ENCODE assay signal across 19 cellular contexts in genomic region chr12:132432721-132433577, GRCh38. TPM values are rescaled to one million over a fixed set of nuclear protein-coding genes. Genes with fewer than 3 reads are reported as not detected.
DNase-seq lines count a peak whose midpoint lies in the region; ATAC-seq and TF ChIP-seq lines count a peak whose summit lies in the region.
"Had no signal": no experiment of that assay in that cellular context is flagged by ENCODE, and none has a peak within 500 bp of the region (broad histone marks: within the 10 kb centered on the region; RNA-seq: fewer than 3 reads in every experiment).

No MANE protein-coding gene starts in this region.

- peak overlapping the region; percentile 59 for H3K4me2 ChIP-seq in hepatocyte

- no peaks in the 10 kb centered on the region for H3K9me2 ChIP-seq in hepatocyte (replicated peaks; ENCODE audit: insufficient read depth)

- TF ChIP-seq CTCF in hepatocyte (IDR thresholded peaks at IDR 0.05; ENCODE audit: poor library complexity), result no peak

- H3K4me3 ChIP-seq in SJCRH30, result no peak overlapping the region
- no peak overlapping the region for H3K4me3 ChIP-seq in hepatocyte
- H3K4me3 ChIP-seq: transverse colon had no signal

- no peaks in the 10 kb centered on the region for H3K9me3 ChIP-seq in SJCRH30 (replicated peaks)
- no peaks in the 10 kb centered on the region for H3K9me3 ChIP-seq in hepatocyte (ENCODE audit: low read depth)
- H3K9me3 ChIP-seq: transverse colon had no signal

- no peaks in the 10 kb centered on the region for H3K79me2 ChIP-seq in hepatocyte

- peak overlapping the region; percentile 29 for H3K27ac ChIP-seq in SJCRH30
- H3K27ac ChIP-seq in hepatocyte, result peak overlapping the region; percentile 69
- H3K27ac ChIP-seq: epithelial cell of prostate, transverse colon had no signal

- H3K9me3 Mint-ChIP-seq in T-helper 1 cell treated with Interleukin-12 subunit alpha and Interleukin-12 subunit beta and Interleukin-4 antibody, amounts not matched to agents 30 μg/mL and 1 μg/mL, for 36 hours, result no peaks in the 10 kb centered on the region
- H3K9me3 Mint-ChIP-seq: activated naive CD4-positive, alpha-beta T cell treated with anti-CD3 and anti-CD28 coated beads for 36 hours; natural killer cell; stimulated activated naive B cell treated with anti-CD40 and anti-IgM and Interleukin-4, amounts not matched to agents 10 μg/mL and 1 μg/mL and 100 μg/mL, for 72 hours had no signal

- H3K4me1 Mint-ChIP-seq in T-helper 1 cell treated with Interleukin-12 subunit alpha and Interleukin-12 subunit beta and Interleukin-4 antibody, amounts not matched to agents 30 μg/mL and 1 μg/mL, for 36 hours (ENCODE audit: low read depth), result peaks cover 14% of the 10 kb centered on the region

- H3K4me1 ChIP-seq in SJCRH30 (peaks cover 43% of the 10 kb centered on the region), hepatocyte (ENCODE audit: insufficient read depth) (peaks cover 61% of the 10 kb centered on the region)

- WGBS in hepatocyte (ENCODE audit: low lambda C conversion rate, missing lambda C conversion rate), result 78% methylated on average over 41 of the region's 41 CpGs

- ATAC-seq in sciatic nerve, result peak; percentile 62
- ATAC-seq: natural killer cell, Panc1, SK-N-SH treated with all-trans-retinoic acid at 6 μM for 48 hours had no signal

- H3K36me3 Mint-ChIP-seq in T-helper 1 cell treated with Interleukin-12 subunit alpha and Interleukin-12 subunit beta and Interleukin-4 antibody, amounts not matched to agents 30 μg/mL and 1 μg/mL, for 36 hours (ENCODE audit: low read depth), result no peaks in the 10 kb centered on the region
- H3K36me3 Mint-ChIP-seq: natural killer cell; stimulated activated naive B cell treated with anti-CD40 and anti-IgM and Interleukin-4, amounts not matched to agents 10 μg/mL and 1 μg/mL and 100 μg/mL, for 72 hours had no signal

- DNase-seq in T-helper 1 cell (no peak), SJCRH30 (peak; percentile 85 to 90), hepatocyte (ENCODE audit: low spot score) (peak; percentile 64), sciatic nerve (ENCODE audit: low spot score) (peak; percentile 75), OCI-M1 (lab: John Stamatoyannopoulos, UW) (no peak), AG08395 (ENCODE audit: low spot score) (no peak)
- DNase-seq in stimulated activated naive CD4-positive, alpha-beta T cell (lab: John Stamatoyannopoulos, UW), result no peak
- DNase-seq: 8988T; activated naive CD4-positive, alpha-beta T cell treated with anti-CD3 and anti-CD28 coated beads for 36 hours; activated T-cell treated with anti-CD3 and anti-CD28 coated beads for 4 hours; dermis blood vessel endothelial cell; natural killer cell; stimulated activated CD4-positive, alpha-beta T cell treated with anti-CD3 and anti-CD28 coated beads, Interleukin-15, amount 100 ng/mL, for 24 hours; stimulated activated naive B cell treated with anti-CD40 and anti-IgM and Interleukin-4, amounts not matched to agents 10 μg/mL and 1 μg/mL and 100 μg/mL, for 72 hours had no signal

- H3K27ac Mint-ChIP-seq in T-helper 1 cell treated with Interleukin-12 subunit alpha and Interleukin-12 subunit beta and Interleukin-4 antibody, amounts not matched to agents 30 μg/mL and 1 μg/mL, for 36 hours, result peak overlapping the region; percentile 55
- H3K27ac Mint-ChIP-seq: activated naive CD4-positive, alpha-beta T cell treated with anti-CD3 and anti-CD28 coated beads for 36 hours; natural killer cell; stimulated activated naive B cell treated with anti-CD40 and anti-IgM and Interleukin-4, amounts not matched to agents 10 μg/mL and 1 μg/mL and 100 μg/mL, for 72 hours had no signal

- H3K36me3 ChIP-seq in SJCRH30 (no peaks in the 10 kb centered on the region), hepatocyte (replicated peaks; ENCODE audit: insufficient read depth, low read depth) (no peaks in the 10 kb centered on the region)
- H3K36me3 ChIP-seq: transverse colon had no signal

- H3K4me3 Mint-ChIP-seq in T-helper 1 cell treated with Interleukin-12 subunit alpha and Interleukin-12 subunit beta and Interleukin-4 antibody, amounts not matched to agents 30 μg/mL and 1 μg/mL, for 36 hours, result no peak overlapping the region
- H3K4me3 Mint-ChIP-seq: activated naive CD4-positive, alpha-beta T cell treated with anti-CD3 and anti-CD28 coated beads for 36 hours; natural killer cell; stimulated activated naive B cell treated with anti-CD40 and anti-IgM and Interleukin-4, amounts not matched to agents 10 μg/mL and 1 μg/mL and 100 μg/mL, for 72 hours had no signal

- intact Hi-C loops in sciatic nerve (cut with DNase I), result no loop called here

- no peak overlapping the region for H2AFZ ChIP-seq in hepatocyte

- H3K27me3 Mint-ChIP-seq in T-helper 1 cell treated with Interleukin-12 subunit alpha and Interleukin-12 subunit beta and Interleukin-4 antibody, amounts not matched to agents 30 μg/mL and 1 μg/mL, for 36 hours (ENCODE audit: low read depth), result peaks cover 5% of the 10 kb centered on the region

- H4K20me1 ChIP-seq in hepatocyte (ENCODE audit: insufficient read depth, poor library complexity, severe bottlenecking), result no peaks in the 10 kb centered on the region

- no peaks in the 10 kb centered on the region for H3K27me3 ChIP-seq in SJCRH30
- H3K27me3 ChIP-seq in hepatocyte, result no peaks in the 10 kb centered on the region

RNA-seq across cellular contexts. Expression of gene FBRSL1, which starts 57.0 kb away (rescaled TPM):
- 15.6 and 15.7 TPM in 2 replicates for total RNA-seq in SJCRH30 (2014; rRNA removed; shearing (Covaris generic))
- total RNA-seq in hepatocyte, result 5.8 and 18.5 TPM in 2 replicates
- 61.1 and 69.1 TPM in 2 replicates for polyA plus RNA-seq in hepatocyte
- 43.7 TPM for total RNA-seq in sciatic nerve

Comparison
In these comparisons a context has a peak if more than half of its experiments do, and no peak if none do; other contexts are left out.
1. DNase-seq: peak in SJCRH30 (2 of 2), hepatocyte (single experiment) and sciatic nerve (single experiment); none in T-helper 1 cell (0 of 5), stimulated activated naive CD4-positive, alpha-beta T cell (0 of 6), OCI-M1 (single experiment) and AG08395 (single experiment).